ENCODE assay signal across 34 cellular contexts in the genomic region with DNA sequence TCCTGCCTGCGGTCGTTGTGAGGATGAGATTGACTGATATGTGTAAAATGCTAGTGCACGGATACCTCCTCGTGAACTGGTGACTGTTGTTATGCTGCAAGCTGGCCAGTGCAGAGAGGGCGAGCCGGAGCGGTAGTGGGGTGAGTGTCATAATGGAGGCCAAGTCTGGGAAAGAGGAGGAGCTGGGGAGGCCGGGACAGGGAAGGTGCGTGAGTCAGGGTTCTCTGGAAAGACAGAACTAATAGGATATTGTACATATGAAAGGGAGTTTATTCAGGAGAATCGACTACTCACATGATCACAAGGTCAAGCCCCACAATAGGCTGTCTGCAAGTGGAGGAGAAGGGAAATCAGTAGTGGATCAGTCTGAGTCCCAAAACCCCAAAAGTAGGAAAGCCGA.
"Had no signal": no experiment of that assay in that cellular context is flagged by ENCODE, and none has a peak within 500 bp of the region (broad histone marks: within the 10 kb centered on the region; RNA-seq: fewer than 3 reads in every experiment).

No MANE protein-coding gene starts in this region.

- H3K27me3 ChIP-seq: Peyer's patch had no signal

- H3K9me3 ChIP-seq: Peyer's patch had no signal

- H3K36me3 ChIP-seq: Peyer's patch, WERI-Rb-1 had no signal

- DNase-seq: activated CD4-positive, alpha-beta memory T cell treated with anti-CD3 and anti-CD28 coated beads, Interleukin-2, amount 10 ng/mL, durations not matched to agents 7 days and 5 days; activated CD4-positive, alpha-beta T cell treated with anti-CD3 and anti-CD28 coated beads for 1 hour; activated CD4-positive, alpha-beta T cell treated with anti-CD3 and anti-CD28 coated beads for 48 hours; activated CD4-positive, CD25-positive, alpha-beta regulatory T cell; activated effector memory CD4-positive, alpha-beta T cell treated with anti-CD3 and anti-CD28 coated beads, Interleukin-2, amount 50 U/mL, for 16 hours; activated naive CD4-positive, alpha-beta T cell; activated naive CD4-positive, alpha-beta T cell treated with anti-CD3 and anti-CD28 coated beads, Interleukin-2, amount 50 U/mL, for 16 hours; activated naive CD8-positive, alpha-beta T cell treated with anti-CD3 and anti-CD28 coated beads for 36 hours; activated T-cell treated with anti-CD3 and anti-CD28 coated beads, Interleukin-2, amount 50 U/mL, for 1 hour; activated T-cell treated with anti-CD3 and anti-CD28 coated beads, Interleukin-2, amount 50 U/mL, for 72 hours; anterior cingulate cortex; caudate nucleus; cerebellar nuclear complex; Kasumi-1; MM.1S; MV-4-11; NCI-H1092; NCI-H1436 treated with DMSO at 0.1 percent for 48 hours; NCI-H1694 treated with DMSO at 0.1 percent for 48 hours; NCI-H2029; NCI-H524 treated with DMSO at 0.1 percent for 48 hours; NK-92 treated with Interleukin-12 subunit alpha and Interleukin-12 subunit beta, amount 100 ng/mL, for 24 hours; PC-3; Peyer's patch; SIG-M5; SW 1271; T-helper 1 cell; T-helper 2 cell; T-helper 9 cell; WERI-Rb-1 had no signal

- H3K4me3 ChIP-seq: Peyer's patch had no signal

- H3K27ac ChIP-seq: Peyer's patch, RWPE1, WERI-Rb-1 had no signal

- FAIRE-seq: bronchial epithelial cell had no signal

- ATAC-seq: activated T-cell treated with anti-CD3 and anti-CD28 coated beads, Interleukin-2, amount 50 U/mL, for 72 hours; activated T-helper 17 cell treated with anti-CD3 and anti-CD28 coated beads, Interleukin-2, amount 50 U/mL, for 72 hours; PC-3; Right ventricle myocardium inferior had no signal
